ENCODE assay signal across 1 cellular context in genomic region chr10:32955790-32956189, GRCh38.
TF ChIP-seq lines count a peak whose summit lies in the region.

No MANE protein-coding gene starts in this region.

TF ChIP-seq in HepG2, 621 proteins besides CTCF, POLR2A, EP300 and RAD21:
- TF ChIP-seq EEA1 (CRISPR knock-in tag; IDR thresholded peaks at IDR 0.05; ENCODE audit: borderline replicate concordance) = no peak
- TF ChIP-seq SP5 (CRISPR knock-in tag; IDR thresholded peaks at IDR 0.05; ENCODE audit: borderline replicate concordance, low read depth) = no peak
- TF ChIP-seq MAZ (IDR thresholded peaks at IDR 0.05; ENCODE audit: borderline replicate concordance, low read depth, low read length) = no peak
- TF ChIP-seq MAZ (CRISPR knock-in tag; IDR thresholded peaks at IDR 0.05; ENCODE audit: low read depth) = no peak
- no peak for TF ChIP-seq HNRNPL (IDR thresholded peaks at IDR 0.05; ENCODE audit: low read depth, low read length)
- no peak for TF ChIP-seq ARID2 (CRISPR knock-in tag; IDR thresholded peaks at IDR 0.05; ENCODE audit: borderline replicate concordance)
- TF ChIP-seq NCOA1 (CRISPR knock-in tag; IDR thresholded peaks at IDR 0.05) = no peak
- TF ChIP-seq JDP2 (CRISPR knock-in tag; IDR thresholded peaks at IDR 0.05; ENCODE audit: borderline replicate concordance) = no peak
- no peak for TF ChIP-seq ZBTB8A (CRISPR knock-in tag; IDR thresholded peaks at IDR 0.05; ENCODE audit: borderline replicate concordance, low read depth)
- TF ChIP-seq ZNF557 (CRISPR knock-in tag; IDR thresholded peaks at IDR 0.05) = no peak
- no peak for TF ChIP-seq MEIS2 (CRISPR knock-in tag; IDR thresholded peaks at IDR 0.05)
- TF ChIP-seq ZNF136 (CRISPR knock-in tag; IDR thresholded peaks at IDR 0.05; ENCODE audit: low read depth) = no peak
- no peak for TF ChIP-seq TSC22D2 (CRISPR knock-in tag; IDR thresholded peaks at IDR 0.05; ENCODE audit: borderline replicate concordance)
- TF ChIP-seq MBD4 (IDR thresholded peaks at IDR 0.05; ENCODE audit: borderline replicate concordance, low read length) = no peak
- TF ChIP-seq POLR2G (IDR thresholded peaks at IDR 0.05; ENCODE audit: low read depth, low read length) = no peak
- no peak for TF ChIP-seq ZNF251 (CRISPR knock-in tag; IDR thresholded peaks at IDR 0.05)
- no peak for TF ChIP-seq MED13 (CRISPR knock-in tag; IDR thresholded peaks at IDR 0.05)
- TF ChIP-seq HNRNPK (IDR thresholded peaks at IDR 0.05; ENCODE audit: low read depth, low read length, poor library complexity, severe bottlenecking) = no peak
